1 cellular context compared by ENCODE assay signal in the genomic region with DNA sequence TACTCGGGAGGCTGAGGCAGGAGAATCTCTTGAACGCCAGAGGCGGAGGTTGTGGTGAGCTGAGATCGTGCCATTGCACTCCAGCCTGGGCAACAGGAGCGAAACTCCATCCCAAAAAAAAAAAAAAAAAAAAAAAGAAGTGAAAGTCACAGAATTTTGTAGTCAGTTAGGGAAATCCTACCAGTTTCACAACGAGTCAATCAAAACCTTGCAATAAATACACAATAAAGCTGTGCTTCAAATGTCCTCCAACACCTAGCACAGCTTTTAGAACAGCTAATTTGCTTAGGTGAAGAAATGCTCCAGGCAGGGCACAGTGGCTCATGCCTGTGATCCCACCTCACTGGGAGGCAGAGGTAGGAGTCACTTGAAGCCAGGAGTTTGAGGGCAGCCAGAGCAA.
TF ChIP-seq lines count a peak whose summit lies in the region.

No MANE protein-coding gene starts in this region.

TF ChIP-seq in H1, 55 proteins besides CTCF, POLR2A, EP300 and RAD21 (continued from another document):
- TF ChIP-seq, protein P1, sequence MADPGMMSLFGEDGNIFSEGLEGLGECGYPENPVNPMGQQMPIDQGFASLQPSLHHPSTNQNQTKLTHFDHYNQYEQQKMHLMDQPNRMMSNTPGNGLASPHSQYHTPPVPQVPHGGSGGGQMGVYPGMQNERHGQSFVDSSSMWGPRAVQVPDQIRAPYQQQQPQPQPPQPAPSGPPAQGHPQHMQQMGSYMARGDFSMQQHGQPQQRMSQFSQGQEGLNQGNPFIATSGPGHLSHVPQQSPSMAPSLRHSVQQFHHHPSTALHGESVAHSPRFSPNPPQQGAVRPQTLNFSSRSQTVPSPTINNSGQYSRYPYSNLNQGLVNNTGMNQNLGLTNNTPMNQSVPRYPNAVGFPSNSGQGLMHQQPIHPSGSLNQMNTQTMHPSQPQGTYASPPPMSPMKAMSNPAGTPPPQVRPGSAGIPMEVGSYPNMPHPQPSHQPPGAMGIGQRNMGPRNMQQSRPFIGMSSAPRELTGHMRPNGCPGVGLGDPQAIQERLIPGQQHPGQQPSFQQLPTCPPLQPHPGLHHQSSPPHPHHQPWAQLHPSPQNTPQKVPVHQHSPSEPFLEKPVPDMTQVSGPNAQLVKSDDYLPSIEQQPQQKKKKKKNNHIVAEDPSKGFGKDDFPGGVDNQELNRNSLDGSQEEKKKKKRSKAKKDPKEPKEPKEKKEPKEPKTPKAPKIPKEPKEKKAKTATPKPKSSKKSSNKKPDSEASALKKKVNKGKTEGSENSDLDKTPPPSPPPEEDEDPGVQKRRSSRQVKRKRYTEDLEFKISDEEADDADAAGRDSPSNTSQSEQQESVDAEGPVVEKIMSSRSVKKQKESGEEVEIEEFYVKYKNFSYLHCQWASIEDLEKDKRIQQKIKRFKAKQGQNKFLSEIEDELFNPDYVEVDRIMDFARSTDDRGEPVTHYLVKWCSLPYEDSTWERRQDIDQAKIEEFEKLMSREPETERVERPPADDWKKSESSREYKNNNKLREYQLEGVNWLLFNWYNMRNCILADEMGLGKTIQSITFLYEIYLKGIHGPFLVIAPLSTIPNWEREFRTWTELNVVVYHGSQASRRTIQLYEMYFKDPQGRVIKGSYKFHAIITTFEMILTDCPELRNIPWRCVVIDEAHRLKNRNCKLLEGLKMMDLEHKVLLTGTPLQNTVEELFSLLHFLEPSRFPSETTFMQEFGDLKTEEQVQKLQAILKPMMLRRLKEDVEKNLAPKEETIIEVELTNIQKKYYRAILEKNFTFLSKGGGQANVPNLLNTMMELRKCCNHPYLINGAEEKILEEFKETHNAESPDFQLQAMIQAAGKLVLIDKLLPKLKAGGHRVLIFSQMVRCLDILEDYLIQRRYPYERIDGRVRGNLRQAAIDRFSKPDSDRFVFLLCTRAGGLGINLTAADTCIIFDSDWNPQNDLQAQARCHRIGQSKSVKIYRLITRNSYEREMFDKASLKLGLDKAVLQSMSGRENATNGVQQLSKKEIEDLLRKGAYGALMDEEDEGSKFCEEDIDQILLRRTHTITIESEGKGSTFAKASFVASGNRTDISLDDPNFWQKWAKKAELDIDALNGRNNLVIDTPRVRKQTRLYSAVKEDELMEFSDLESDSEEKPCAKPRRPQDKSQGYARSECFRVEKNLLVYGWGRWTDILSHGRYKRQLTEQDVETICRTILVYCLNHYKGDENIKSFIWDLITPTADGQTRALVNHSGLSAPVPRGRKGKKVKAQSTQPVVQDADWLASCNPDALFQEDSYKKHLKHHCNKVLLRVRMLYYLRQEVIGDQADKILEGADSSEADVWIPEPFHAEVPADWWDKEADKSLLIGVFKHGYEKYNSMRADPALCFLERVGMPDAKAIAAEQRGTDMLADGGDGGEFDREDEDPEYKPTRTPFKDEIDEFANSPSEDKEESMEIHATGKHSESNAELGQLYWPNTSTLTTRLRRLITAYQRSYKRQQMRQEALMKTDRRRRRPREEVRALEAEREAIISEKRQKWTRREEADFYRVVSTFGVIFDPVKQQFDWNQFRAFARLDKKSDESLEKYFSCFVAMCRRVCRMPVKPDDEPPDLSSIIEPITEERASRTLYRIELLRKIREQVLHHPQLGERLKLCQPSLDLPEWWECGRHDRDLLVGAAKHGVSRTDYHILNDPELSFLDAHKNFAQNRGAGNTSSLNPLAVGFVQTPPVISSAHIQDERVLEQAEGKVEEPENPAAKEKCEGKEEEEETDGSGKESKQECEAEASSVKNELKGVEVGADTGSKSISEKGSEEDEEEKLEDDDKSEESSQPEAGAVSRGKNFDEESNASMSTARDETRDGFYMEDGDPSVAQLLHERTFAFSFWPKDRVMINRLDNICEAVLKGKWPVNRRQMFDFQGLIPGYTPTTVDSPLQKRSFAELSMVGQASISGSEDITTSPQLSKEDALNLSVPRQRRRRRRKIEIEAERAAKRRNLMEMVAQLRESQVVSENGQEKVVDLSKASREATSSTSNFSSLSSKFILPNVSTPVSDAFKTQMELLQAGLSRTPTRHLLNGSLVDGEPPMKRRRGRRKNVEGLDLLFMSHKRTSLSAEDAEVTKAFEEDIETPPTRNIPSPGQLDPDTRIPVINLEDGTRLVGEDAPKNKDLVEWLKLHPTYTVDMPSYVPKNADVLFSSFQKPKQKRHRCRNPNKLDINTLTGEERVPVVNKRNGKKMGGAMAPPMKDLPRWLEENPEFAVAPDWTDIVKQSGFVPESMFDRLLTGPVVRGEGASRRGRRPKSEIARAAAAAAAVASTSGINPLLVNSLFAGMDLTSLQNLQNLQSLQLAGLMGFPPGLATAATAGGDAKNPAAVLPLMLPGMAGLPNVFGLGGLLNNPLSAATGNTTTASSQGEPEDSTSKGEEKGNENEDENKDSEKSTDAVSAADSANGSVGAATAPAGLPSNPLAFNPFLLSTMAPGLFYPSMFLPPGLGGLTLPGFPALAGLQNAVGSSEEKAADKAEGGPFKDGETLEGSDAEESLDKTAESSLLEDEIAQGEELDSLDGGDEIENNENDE (IDR thresholded peaks at IDR 0.05; ENCODE audit: insufficient replicate concordance, low read length) = no peak
- TF ChIP-seq SIN3A (conservative IDR thresholded peaks at IDR 0.05 in 1 of 2, IDR thresholded peaks at IDR 0.05 in 1 of 2; ENCODE audit: low read depth in 1 of 2, low read length in 2 of 2) (no peak), CREB1 (IDR thresholded peaks at IDR 0.05) (no peak), YY1 (IDR thresholded peaks at IDR 0.05; ENCODE audit: low read depth, low read length) (no peak), JUND (IDR thresholded peaks at IDR 0.05; ENCODE audit: low read length) (no peak), CEBPB (IDR thresholded peaks at IDR 0.05; ENCODE audit: low read depth, low read length) (no peak), HDAC6 (IDR thresholded peaks at IDR 0.05; ENCODE audit: low read depth, low read length) (no peak), SP2 (IDR thresholded peaks at IDR 0.05; ENCODE audit: low read length) (no peak), SP1 (IDR thresholded peaks at IDR 0.05; ENCODE audit: low read depth, low read length) (no peak)
